Comparison of ENCODE assay signal across 9 cellular contexts in the genomic region with DNA sequence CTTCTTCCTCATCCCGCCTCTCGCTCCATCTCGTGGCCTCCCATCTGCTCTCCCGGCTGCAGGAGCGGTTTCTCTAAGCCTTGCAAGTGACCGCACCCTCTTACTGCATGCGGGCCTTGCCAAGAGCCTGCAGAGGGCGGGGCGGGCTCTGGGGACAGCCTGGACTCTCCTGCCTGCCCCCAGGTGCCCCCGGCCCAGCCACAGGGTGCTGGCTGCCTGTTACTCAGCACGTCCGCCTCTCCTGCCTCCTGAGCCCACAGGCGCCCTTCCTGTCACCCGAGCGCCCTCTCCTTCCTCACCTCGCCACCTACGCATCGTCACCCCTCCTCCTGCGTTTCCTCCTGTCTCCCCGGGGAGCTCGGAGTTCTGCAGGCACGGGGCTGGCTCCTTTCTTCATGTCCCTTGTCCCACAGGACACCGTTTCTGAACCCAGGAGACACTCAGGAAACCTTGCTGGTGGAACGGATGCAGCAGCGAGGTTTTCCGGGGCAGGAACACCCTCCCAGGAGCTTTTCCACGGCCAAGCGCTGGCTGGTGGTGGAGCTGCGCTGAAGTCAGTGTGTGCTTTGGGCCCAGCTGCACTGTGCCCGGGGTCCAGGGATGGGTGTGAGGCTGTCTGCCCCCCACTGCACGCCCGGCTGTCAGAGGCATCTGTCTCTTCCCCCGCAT. TPM values are rescaled to one million over a fixed set of nuclear protein-coding genes. Genes with fewer than 3 reads are reported as not detected.
A peak's percentile ranks its signal among the peaks of the same experiment; 100 is the strongest.
DNase-seq lines count a peak whose midpoint lies in the region; ATAC-seq, FAIRE-seq and TF ChIP-seq lines count a peak whose summit lies in the region.
"Had no signal": no experiment of that assay in that cellular context is flagged by ENCODE, and none has a peak within 500 bp of the region (broad histone marks: within the 10 kb centered on the region; RNA-seq: fewer than 3 reads in every experiment).

No MANE protein-coding gene starts in this region.

- H3K9me3 ChIP-seq in OCI-LY7 (ENCODE audit: low read length) (no peaks in the 10 kb centered on the region), kidney (ENCODE audit: control insufficient read depth in 1 of 2, low read length in 2 of 2) (peaks cover 0 to 6% of the 10 kb centered on the region in 2 donors)

- peak overlapping the region; percentile 62 for H2AFZ ChIP-seq in OCI-LY7 (ENCODE audit: low read length)
- H2AFZ ChIP-seq: PC-9 had no signal

- peak overlapping the region; percentile 62 for H3K4me3 ChIP-seq in OCI-LY7 (ENCODE audit: low read depth, low read length, poor library complexity, severe bottlenecking)
- no peak overlapping the region for H3K4me3 ChIP-seq in kidney (ENCODE audit: low read length in 2 of 2)
- no peak overlapping the region for H3K4me3 ChIP-seq in foreskin fibroblast (ENCODE audit: low read depth in 1 of 2, low read length in 2 of 2)
- H3K4me3 ChIP-seq: PC-9 had no signal

- peak; percentile 61 for ATAC-seq in HG02642 (IDR thresholded peaks at IDR 0.05; ENCODE audit: poor library complexity, unreplicated experiment)
- no peak for ATAC-seq in GM21526 (IDR thresholded peaks at IDR 0.05; ENCODE audit: low FRiP score, unreplicated experiment)

- intact Hi-C loops in OCI-LY7 (cut with micrococcal nuclease; ENCODE audit: unreplicated experiment): no loop called here
- intact Hi-C loops in kidney (cut with DNase I): no loop called here

- CTCF ChIA-PET in OCI-LY7 (lab: Charles Lee; ENCODE audit: unreplicated experiment): no interaction called here

- peak overlapping the region; percentile 79 for H3K4me2 ChIP-seq in OCI-LY7 (ENCODE audit: low read length)
- H3K4me2 ChIP-seq: PC-9 had no signal

- H3K27ac ChIP-seq in OCI-LY7 (ENCODE audit: low read depth, low read length, poor library complexity, severe bottlenecking): peak overlapping the region; percentile 53
- peak overlapping the region in 1 of 2 donors; percentile 65 for H3K27ac ChIP-seq in kidney (ENCODE audit: low read depth in 2 of 2, low read length in 2 of 2)
- H3K27ac ChIP-seq: PC-9 had no signal

- no peak overlapping the region for H3K9ac ChIP-seq in kidney (ENCODE audit: low read length in 2 of 2)

- DNase-seq in GM13977 (ENCODE audit: low spot score) (peak; percentile 50), OCI-LY7 (ENCODE audit: low spot score) (peak; percentile 70), kidney (peak; percentile 86), foreskin fibroblast (no peak)
- DNase-seq in activated effector memory CD4-positive, alpha-beta T cell treated with Interleukin-2 at 50 U/mL for 16 hours: peak; percentile 66
- peak; percentile 46 to 87 (median 61) for DNase-seq in stimulated activated CD4-positive, alpha-beta T cell treated with anti-CD3 and anti-CD28 coated beads, TNF-alpha, amount 100 ng/mL, for 24 hours (ENCODE audit: low read depth in 3 of 3)

- H3K79me2 ChIP-seq in OCI-LY7 (ENCODE audit: insufficient read depth, low read depth, low read length): no peaks in the 10 kb centered on the region; the same call in 1 of the 2 replicates

- in situ Hi-C loops in GM13977 (cut with MboI; ENCODE audit: low pct_unique_long_range_greater_than_20kb, low sequenced_read_pairs, unreplicated experiment): no loop called here

- no peak for TF ChIP-seq CTCF in GM13977 (IDR thresholded peaks at IDR 0.05; ENCODE audit: extremely low read depth, insufficient read depth, missing control alignments)
- no peak; the same call in 1 of the 2 replicates for TF ChIP-seq CTCF in OCI-LY7 (conservative IDR thresholded peaks at IDR 0.05; ENCODE audit: low read length)
- TF ChIP-seq CTCF in kidney (IDR thresholded peaks at IDR 0.05; ENCODE audit: borderline replicate concordance, extremely low read depth, insufficient read depth): no peak
- no peak for TF ChIP-seq CTCF in foreskin fibroblast (IDR thresholded peaks at IDR 0.05; ENCODE audit: low read depth, low read length)

- BruUV-seq in OCI-LY7 (replicated peaks; lab: Mats Ljungman, UMichigan): no TSS peak

- H3K36me3 ChIP-seq in OCI-LY7 (ENCODE audit: insufficient read depth, low read length) (no peaks in the 10 kb centered on the region; the same call in 1 of the 2 replicates), kidney (ENCODE audit: control insufficient read depth in 1 of 2, insufficient read depth in 2 of 2, low read length in 2 of 2) (no peaks in the 10 kb centered on the region)

- H3K4me1 ChIP-seq in OCI-LY7 (ENCODE audit: insufficient read depth, low read length, poor library complexity, severe bottlenecking): peaks cover 73% of the 10 kb centered on the region
- peaks cover 42 to 44% of the 10 kb centered on the region in 2 donors for H3K4me1 ChIP-seq in kidney (ENCODE audit: control insufficient read depth in 1 of 2, insufficient read depth in 1 of 2, low read depth in 1 of 2, low read length in 2 of 2)

- POLR2A ChIA-PET in OCI-LY7 (lab: Charles Lee): interaction anchor here (0.6 to 3.8 kb wide), 2 partner anchors 17 to 77 kb away, joined by 4 to 22 read pairs; no protein-coding TSS in a partner anchor

- no peaks in the 10 kb centered on the region for H4K20me1 ChIP-seq in OCI-LY7 (ENCODE audit: insufficient read depth, low read length)

- H3K9me2 ChIP-seq in OCI-LY7 (ENCODE audit: insufficient read depth, low read length): no peaks in the 10 kb centered on the region

- no peak for FAIRE-seq in kidney (lab: Jason Lieb, UNC)

RNA-seq across cellular contexts. Expression of gene HPCAL1, which starts 28.5 kb away (rescaled TPM):
- total RNA-seq in OCI-LY7 (2014; rRNA removed; shearing (Covaris generic)): 9.1 and 9.7 TPM in 2 replicates
- 7.2 and 9.2 TPM in 2 replicates for total RNA-seq in OCI-LY7 (2022)
- total RNA-seq in kidney: 47.3 TPM
- polyA plus RNA-seq in kidney (ENCODE audit: insufficient read depth, low read depth, low replicate concordance): 121 TPM

Comparison
In these comparisons a context has a peak if more than half of its experiments do, and no peak if none do; other contexts are left out.
1. DNase-seq: peak in GM13977 (single experiment), OCI-LY7 (single experiment), activated effector memory CD4-positive, alpha-beta T cell treated with Interleukin-2 at 50 U/mL for 16 hours (single experiment), kidney (single experiment) and stimulated activated CD4-positive, alpha-beta T cell treated with anti-CD3 and anti-CD28 coated beads, TNF-alpha, amount 100 ng/mL, for 24 hours (3 of 3); none in foreskin fibroblast (0 of 2).